In the genomic region with DNA sequence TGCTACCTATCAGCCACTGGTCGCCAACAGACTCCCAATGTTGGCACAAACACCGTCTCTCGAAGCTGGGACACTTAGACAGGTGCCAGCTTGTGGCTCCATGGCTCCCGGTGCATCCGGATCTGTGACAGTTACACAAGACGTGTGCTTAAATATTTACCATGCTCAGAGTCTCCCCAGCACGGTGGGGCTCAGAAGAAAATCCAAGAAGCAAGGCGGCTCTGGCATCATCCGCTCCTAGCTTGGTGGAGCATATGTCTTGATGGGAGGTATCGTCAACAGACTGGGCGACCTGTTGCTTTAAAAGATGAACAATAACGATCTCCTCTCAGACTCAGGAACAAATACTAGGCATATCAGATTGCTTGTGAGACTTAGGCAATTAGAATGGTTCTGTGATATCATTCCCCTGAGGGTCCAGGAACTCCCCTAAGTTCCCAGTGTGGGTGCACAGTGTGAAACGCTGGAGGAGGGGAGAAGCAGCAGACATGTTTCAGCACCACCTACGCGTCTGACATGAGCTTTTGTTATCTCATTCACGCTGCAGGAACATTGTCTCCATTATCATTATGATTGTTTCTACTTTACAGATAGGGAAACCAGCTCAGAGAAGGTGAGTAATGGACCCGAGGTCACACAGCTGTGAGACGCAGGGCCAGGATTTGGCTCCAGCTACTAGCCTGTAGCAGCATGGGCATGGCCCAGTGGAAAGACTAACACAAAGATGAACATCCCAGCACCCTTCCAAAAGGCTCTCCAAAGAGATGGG, we compare ENCODE assay signal across 9 cellular contexts.
A peak's percentile ranks its signal among the peaks of the same experiment; 100 is the strongest.
DNase-seq lines count a peak whose midpoint lies in the region; ATAC-seq and TF ChIP-seq lines count a peak whose summit lies in the region.
"Had no signal": no experiment of that assay in that cellular context is flagged by ENCODE, and none has a peak within 500 bp of the region (broad histone marks: within the 10 kb centered on the region; RNA-seq: fewer than 3 reads in every experiment).

No MANE protein-coding gene starts in this region.

- peak; percentile 34 for DNase-seq in activated T-cell treated with anti-CD3 and anti-CD28 coated beads for 24 hours (ENCODE audit: low read depth)
- DNase-seq in activated T-cell treated with anti-CD3 and anti-CD28 coated beads, Interleukin-2, amount 50 U/mL, for 1 hour: no peak
- DNase-seq in activated CD4-positive, alpha-beta T cell treated with anti-CD3 and anti-CD28 coated beads, Interleukin-2, amount 50 U/mL, for 48 hours: peak; percentile 38 to 54
- no peak for DNase-seq in hepatocyte (ENCODE audit: low spot score)
- DNase-seq in stimulated activated naive B cell treated with anti-CD40 and anti-IgM and Interleukin-4, amounts not matched to agents 10 μg/mL and 1 μg/mL and 100 μg/mL, for 72 hours: peak; percentile 44
- DNase-seq in OCI-LY7 (ENCODE audit: low spot score): no peak
- no peak for DNase-seq in NCI-H2196 treated with DMSO at 0.1 percent for 48 hours (lab: John Stamatoyannopoulos, UW; ENCODE audit: unreplicated experiment)
- no peak for DNase-seq in effector CD8-positive, alpha-beta T cell (lab: John Stamatoyannopoulos, UW)
- DNase-seq: activated CD4-positive, CD25-positive, alpha-beta regulatory T cell treated with anti-CD3 and anti-CD28 coated beads, Interleukin-2, amount 50 U/mL, for 72 hours had no signal

- H3K27me3 ChIP-seq in hepatocyte: no peaks in the 10 kb centered on the region

- H3K9me3 ChIP-seq in hepatocyte (ENCODE audit: low read depth): no peaks in the 10 kb centered on the region
- H3K9me3 ChIP-seq in OCI-LY7 (ENCODE audit: low read length): no peaks in the 10 kb centered on the region

- CTCF ChIA-PET in OCI-LY7 (lab: Charles Lee; ENCODE audit: unreplicated experiment): no interaction called here

- H3K4me1 ChIP-seq in hepatocyte (ENCODE audit: insufficient read depth) (peaks cover 28% of the 10 kb centered on the region), OCI-LY7 (ENCODE audit: insufficient read depth, low read length, poor library complexity, severe bottlenecking) (no peaks in the 10 kb centered on the region)

- no peaks in the 10 kb centered on the region for H3K27me3 Mint-ChIP-seq in stimulated activated naive B cell treated with anti-CD40 and anti-IgM and Interleukin-4, amounts not matched to agents 10 μg/mL and 1 μg/mL and 100 μg/mL, for 72 hours

- H3K4me3 Mint-ChIP-seq in stimulated activated naive B cell treated with anti-CD40 and anti-IgM and Interleukin-4, amounts not matched to agents 10 μg/mL and 1 μg/mL and 100 μg/mL, for 72 hours: no peak overlapping the region

- peak; percentile 67 to 71 for ATAC-seq in stimulated activated naive B cell treated with anti-CD40 and anti-IgM and Interleukin-4, amounts not matched to agents 10 μg/mL and 1 μg/mL and 100 μg/mL, for 72 hours (replicated peaks)

- 55% methylated on average over 18 of the region's 18 CpGs for WGBS in hepatocyte (ENCODE audit: low lambda C conversion rate, missing lambda C conversion rate)

- H3K9me2 ChIP-seq in hepatocyte (replicated peaks; ENCODE audit: insufficient read depth) (no peaks in the 10 kb centered on the region), OCI-LY7 (ENCODE audit: insufficient read depth, low read length) (no peaks in the 10 kb centered on the region)

- H3K36me3 Mint-ChIP-seq in stimulated activated naive B cell treated with anti-CD40 and anti-IgM and Interleukin-4, amounts not matched to agents 10 μg/mL and 1 μg/mL and 100 μg/mL, for 72 hours: no peaks in the 10 kb centered on the region

- H3K79me2 ChIP-seq in hepatocyte (no peaks in the 10 kb centered on the region), OCI-LY7 (ENCODE audit: insufficient read depth, low read depth, low read length) (no peaks in the 10 kb centered on the region)

- no peak overlapping the region for H2AFZ ChIP-seq in hepatocyte
- no peak overlapping the region for H2AFZ ChIP-seq in OCI-LY7 (ENCODE audit: low read length)

- no peak overlapping the region for H3K4me3 ChIP-seq in hepatocyte
- no peak overlapping the region for H3K4me3 ChIP-seq in OCI-LY7 (ENCODE audit: low read depth, low read length, poor library complexity, severe bottlenecking)

- H3K27ac Mint-ChIP-seq in stimulated activated naive B cell treated with anti-CD40 and anti-IgM and Interleukin-4, amounts not matched to agents 10 μg/mL and 1 μg/mL and 100 μg/mL, for 72 hours: peak overlapping the region; percentile 77

- POLR2A ChIA-PET in OCI-LY7 (lab: Charles Lee): interaction anchor here (0.9 to 1.7 kb wide), 4 partner anchors 12 to 89 kb away, joined by 3 to 4 read pairs (median 4); no protein-coding TSS in a partner anchor

- no peaks in the 10 kb centered on the region for H3K9me3 Mint-ChIP-seq in stimulated activated naive B cell treated with anti-CD40 and anti-IgM and Interleukin-4, amounts not matched to agents 10 μg/mL and 1 μg/mL and 100 μg/mL, for 72 hours

- H3K4me2 ChIP-seq in hepatocyte (peak overlapping the region; percentile 16), OCI-LY7 (ENCODE audit: low read length) (no peak overlapping the region)

- BruUV-seq in OCI-LY7 (replicated peaks; lab: Mats Ljungman, UMichigan): no TSS peak

- no peak overlapping the region for H3K27ac ChIP-seq in hepatocyte
- no peak overlapping the region for H3K27ac ChIP-seq in OCI-LY7 (ENCODE audit: low read depth, low read length, poor library complexity, severe bottlenecking)

- TF ChIP-seq CTCF in hepatocyte (IDR thresholded peaks at IDR 0.05; ENCODE audit: poor library complexity) (no peak), OCI-LY7 (conservative IDR thresholded peaks at IDR 0.05; ENCODE audit: low read length) (no peak)

- H3K4me1 Mint-ChIP-seq in stimulated activated naive B cell treated with anti-CD40 and anti-IgM and Interleukin-4, amounts not matched to agents 10 μg/mL and 1 μg/mL and 100 μg/mL, for 72 hours: peaks cover 21 to 22% of the 10 kb centered on the region in 2 donors

- intact Hi-C loops in OCI-LY7 (cut with micrococcal nuclease; ENCODE audit: unreplicated experiment): no loop called here

- H4K20me1 ChIP-seq in hepatocyte (ENCODE audit: insufficient read depth, poor library complexity, severe bottlenecking) (no peaks in the 10 kb centered on the region), OCI-LY7 (ENCODE audit: insufficient read depth, low read length) (no peaks in the 10 kb centered on the region)

- H3K36me3 ChIP-seq in hepatocyte (replicated peaks; ENCODE audit: insufficient read depth, low read depth): no peaks in the 10 kb centered on the region
- H3K36me3 ChIP-seq in OCI-LY7 (ENCODE audit: insufficient read depth, low read length): no peaks in the 10 kb centered on the region

Comparison
In these comparisons a context has a peak if more than half of its experiments do, and no peak if none do; other contexts are left out.
1. DNase-seq: peak in activated T-cell treated with anti-CD3 and anti-CD28 coated beads for 24 hours (single experiment), activated CD4-positive, alpha-beta T cell treated with anti-CD3 and anti-CD28 coated beads, Interleukin-2, amount 50 U/mL, for 48 hours (2 of 2) and stimulated activated naive B cell treated with anti-CD40 and anti-IgM and Interleukin-4, amounts not matched to agents 10 μg/mL and 1 μg/mL and 100 μg/mL, for 72 hours (single experiment); none in activated T-cell treated with anti-CD3 and anti-CD28 coated beads, Interleukin-2, amount 50 U/mL, for 1 hour (single experiment), hepatocyte (single experiment), OCI-LY7 (single experiment), NCI-H2196 treated with DMSO at 0.1 percent for 48 hours (single experiment) and effector CD8-positive, alpha-beta T cell (single experiment).